13 cellular contexts compared by ENCODE assay signal in the genomic region with DNA sequence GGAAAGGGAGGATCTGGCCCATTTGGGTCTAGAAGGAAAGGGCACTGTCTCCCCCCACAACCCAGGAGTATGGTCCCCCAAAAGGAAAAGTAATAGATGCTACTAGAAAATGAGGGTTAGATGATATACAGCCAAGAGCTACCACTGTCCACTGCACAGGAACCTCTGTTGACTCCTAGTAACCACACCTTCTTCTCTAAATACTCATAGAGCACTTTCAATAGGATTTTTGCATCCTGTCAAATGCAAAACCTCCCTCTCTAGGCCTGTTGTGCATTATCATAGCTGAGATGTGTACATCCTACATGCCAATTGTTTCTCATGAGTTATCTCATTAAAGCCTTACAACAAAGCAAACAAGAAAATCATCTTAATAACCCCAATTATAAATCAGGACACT.
"Had no signal": no experiment of that assay in that cellular context is flagged by ENCODE, and none has a peak within 500 bp of the region (broad histone marks: within the 10 kb centered on the region; RNA-seq: fewer than 3 reads in every experiment).

No MANE protein-coding gene starts in this region.

- H3K27ac ChIP-seq: ascending aorta, right atrium auricular region, skin epidermis, tibial nerve, vagina had no signal

- FAIRE-seq: bronchial epithelial cell, endometrium had no signal

- H3K36me3 ChIP-seq: ascending aorta, right atrium auricular region, tibial nerve, vagina had no signal

- H3K27me3 ChIP-seq: ascending aorta, right atrium auricular region, tibial nerve, vagina had no signal

- H3K4me3 ChIP-seq: ascending aorta, right atrium auricular region, skin epidermis, tibial nerve, vagina had no signal

- H3K4me1 ChIP-seq: ascending aorta, right atrium auricular region, tibial nerve, vagina had no signal

- ATAC-seq: activated naive CD8-positive, alpha-beta T cell treated with anti-CD3 and anti-CD28 coated beads, Interleukin-2, amount 50 U/mL, for 24 hours; esophagus mucosa had no signal

- DNase-seq: activated CD4-positive, alpha-beta memory T cell treated with anti-CD3 and anti-CD28 coated beads for 36 hours; activated CD4-positive, alpha-beta T cell treated with anti-CD3 and anti-CD28 coated beads for 1 hour; activated CD8-positive, alpha-beta memory T cell treated with anti-CD3 and anti-CD28 coated beads, Interleukin-2, amount 50 U/mL, for 4 hours; activated naive CD8-positive, alpha-beta T cell treated with anti-CD3 and anti-CD28 coated beads, Interleukin-2, amount 50 U/mL, for 24 hours; activated T-cell treated with anti-CD3 and anti-CD28 coated beads, Interleukin-2, amount 50 U/mL, for 72 hours had no signal

- H3K9me3 ChIP-seq: ascending aorta, right atrium auricular region, tibial nerve, vagina had no signal
